Comparison of ENCODE assay signal across 2 cellular contexts in genomic region chr17:2610640-2611175, GRCh38.
A peak's percentile ranks its signal among the peaks of the same experiment; 100 is the strongest.
TF ChIP-seq lines count a peak whose summit lies in the region.

No MANE protein-coding gene starts in this region.

TF ChIP-seq in GM23338, 12 proteins besides CTCF, POLR2A, EP300 and RAD21:
- no peak for TF ChIP-seq EZH2 (IDR thresholded peaks at IDR 0.05; ENCODE audit: low read depth, unreplicated experiment)
- no peak for TF ChIP-seq ZNF331 (CRISPR knock-in tag; IDR thresholded peaks at IDR 0.05; ENCODE audit: low read depth)
- TF ChIP-seq ZNF114 (CRISPR knock-in tag; IDR thresholded peaks at IDR 0.05): no peak
- TF ChIP-seq POLR2AphosphoS5 (IDR thresholded peaks at IDR 0.05; ENCODE audit: low read depth): no peak
- TF ChIP-seq EZH2phosphoT487 (IDR thresholded peaks at IDR 0.05; ENCODE audit: unreplicated experiment): no peak
- no peak for TF ChIP-seq JUNB (IDR thresholded peaks at IDR 0.05; ENCODE audit: unreplicated experiment)
- TF ChIP-seq, protein P1, sequence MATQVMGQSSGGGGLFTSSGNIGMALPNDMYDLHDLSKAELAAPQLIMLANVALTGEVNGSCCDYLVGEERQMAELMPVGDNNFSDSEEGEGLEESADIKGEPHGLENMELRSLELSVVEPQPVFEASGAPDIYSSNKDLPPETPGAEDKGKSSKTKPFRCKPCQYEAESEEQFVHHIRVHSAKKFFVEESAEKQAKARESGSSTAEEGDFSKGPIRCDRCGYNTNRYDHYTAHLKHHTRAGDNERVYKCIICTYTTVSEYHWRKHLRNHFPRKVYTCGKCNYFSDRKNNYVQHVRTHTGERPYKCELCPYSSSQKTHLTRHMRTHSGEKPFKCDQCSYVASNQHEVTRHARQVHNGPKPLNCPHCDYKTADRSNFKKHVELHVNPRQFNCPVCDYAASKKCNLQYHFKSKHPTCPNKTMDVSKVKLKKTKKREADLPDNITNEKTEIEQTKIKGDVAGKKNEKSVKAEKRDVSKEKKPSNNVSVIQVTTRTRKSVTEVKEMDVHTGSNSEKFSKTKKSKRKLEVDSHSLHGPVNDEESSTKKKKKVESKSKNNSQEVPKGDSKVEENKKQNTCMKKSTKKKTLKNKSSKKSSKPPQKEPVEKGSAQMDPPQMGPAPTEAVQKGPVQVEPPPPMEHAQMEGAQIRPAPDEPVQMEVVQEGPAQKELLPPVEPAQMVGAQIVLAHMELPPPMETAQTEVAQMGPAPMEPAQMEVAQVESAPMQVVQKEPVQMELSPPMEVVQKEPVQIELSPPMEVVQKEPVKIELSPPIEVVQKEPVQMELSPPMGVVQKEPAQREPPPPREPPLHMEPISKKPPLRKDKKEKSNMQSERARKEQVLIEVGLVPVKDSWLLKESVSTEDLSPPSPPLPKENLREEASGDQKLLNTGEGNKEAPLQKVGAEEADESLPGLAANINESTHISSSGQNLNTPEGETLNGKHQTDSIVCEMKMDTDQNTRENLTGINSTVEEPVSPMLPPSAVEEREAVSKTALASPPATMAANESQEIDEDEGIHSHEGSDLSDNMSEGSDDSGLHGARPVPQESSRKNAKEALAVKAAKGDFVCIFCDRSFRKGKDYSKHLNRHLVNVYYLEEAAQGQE (IDR thresholded peaks at IDR 0.05; ENCODE audit: unreplicated experiment): no peak
- no peak for TF ChIP-seq ZNF462 (CRISPR knock-in tag; IDR thresholded peaks at IDR 0.05)
- TF ChIP-seq STAT1 (IDR thresholded peaks at IDR 0.05; ENCODE audit: unreplicated experiment): no peak
- no peak for TF ChIP-seq NANOG (IDR thresholded peaks at IDR 0.05; ENCODE audit: borderline replicate concordance)
- no peak for TF ChIP-seq CREB1 (CRISPR knock-in tag; IDR thresholded peaks at IDR 0.05; ENCODE audit: low read depth)
- TF ChIP-seq ETS1 (IDR thresholded peaks at IDR 0.05): no peak

TF ChIP-seq in K562, 482 proteins besides CTCF, POLR2A, EP300 and RAD21:
- TF ChIP-seq SREBF2 (CRISPR knock-in tag; IDR thresholded peaks at IDR 0.05) (no peak), FOSL1 (tag; conservative IDR thresholded peaks at IDR 0.05) (0 out of 2 replicates have a peak, but pooled peaks have one; percentile 16)
